39 cellular contexts compared by ENCODE assay signal in the genomic region with DNA sequence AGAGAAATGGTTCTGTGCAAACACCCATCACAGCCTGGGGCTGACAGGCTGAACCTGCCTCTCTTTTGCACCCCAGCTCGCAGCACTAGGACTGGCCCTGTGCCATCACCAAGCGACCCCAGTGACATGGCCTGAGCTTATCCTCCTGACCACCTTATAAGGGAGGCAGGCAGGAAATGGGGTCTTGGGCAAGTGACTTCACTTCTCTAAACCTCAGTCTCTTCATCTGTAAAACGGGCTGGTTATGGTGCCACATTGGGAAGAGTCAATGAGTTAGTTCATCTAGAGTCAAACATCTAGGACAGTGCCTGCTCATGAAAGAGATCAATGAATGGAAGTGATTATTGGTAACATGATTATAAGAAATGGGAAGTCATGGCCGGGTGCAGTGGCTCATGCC. TPM values are rescaled to one million over a fixed set of nuclear protein-coding genes. Genes with fewer than 3 reads are reported as not detected.
"Had no signal": no experiment of that assay in that cellular context is flagged by ENCODE, and none has a peak within 500 bp of the region (broad histone marks: within the 10 kb centered on the region; RNA-seq: fewer than 3 reads in every experiment).

No MANE protein-coding gene starts in this region.

- H3K9me3 ChIP-seq: MG63 had no signal

- H3K27ac ChIP-seq: KMS-11 had no signal

- H3K36me3 ChIP-seq: MG63 had no signal

- DNase-seq: Karpas-422, Kasumi-1, MG63, MM.1S, MV-4-11, NCI-H1048, NCI-H1092, NCI-H1092 treated with DMSO at 0.1 percent for 48 hours, NCI-H1105, NCI-H1105 treated with DMSO at 0.1 percent for 48 hours, NCI-H1417, NCI-H1417 treated with DMSO at 0.1 percent for 48 hours, NCI-H1436, NCI-H1436 treated with DMSO at 0.1 percent for 48 hours, NCI-H146, NCI-H1694, NCI-H1694 treated with DMSO at 0.1 percent for 48 hours, NCI-H187, NCI-H187 treated with DMSO at 0.1 percent for 48 hours, NCI-H1930, NCI-H2029, NCI-H2029 treated with DMSO at 0.1 percent for 48 hours, NCI-H2081, NCI-H2081 treated with DMSO at 0.1 percent for 48 hours, NCI-H2107, NCI-H2171, NCI-H2171 treated with DMSO at 0.1 percent for 48 hours, NCI-H2227 treated with DMSO at 0.1 percent for 48 hours, NCI-H226, NCI-H345, NCI-H446, NCI-H446 treated with DMSO at 0.1 percent for 48 hours, NCI-H510A, NCI-H510A treated with DMSO at 0.1 percent for 48 hours had no signal

- H3K4me3 ChIP-seq: MG63 had no signal

- H3K4me2 ChIP-seq: KMS-11 had no signal

- H3K9ac ChIP-seq: KMS-11 had no signal

RNA-seq across cellular contexts. Expression of a gene that starts 6.2 kb away (rescaled TPM):
- total RNA-seq: M059J, MCF 10A had no signal

RNA-seq across cellular contexts. Expression of a gene that starts 6.3 kb away (rescaled TPM):
- total RNA-seq: LHCN-M2, M059J, MCF 10A, NCI-H460 had no signal
